33 cellular contexts compared by ENCODE assay signal in the genomic region with DNA sequence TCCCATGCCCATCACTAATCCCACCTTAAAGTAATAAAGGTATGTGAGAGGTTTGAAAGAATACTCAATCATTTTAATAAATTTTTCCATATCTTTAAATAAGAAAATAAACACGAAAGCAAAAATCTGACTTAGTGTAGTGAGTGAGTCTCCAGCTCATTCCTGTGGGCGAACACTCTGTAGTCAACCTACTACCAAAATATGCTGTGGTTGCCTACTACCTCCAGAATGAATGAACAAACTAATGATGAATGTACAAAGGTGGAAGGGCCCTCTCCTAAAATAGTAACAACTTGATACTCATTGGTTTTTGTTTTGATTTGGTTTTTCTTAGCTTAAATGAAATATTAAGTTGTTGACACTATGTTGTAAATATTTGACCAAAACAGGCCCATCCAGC.
"Had no signal": no experiment of that assay in that cellular context is flagged by ENCODE, and none has a peak within 500 bp of the region (broad histone marks: within the 10 kb centered on the region; RNA-seq: fewer than 3 reads in every experiment).

No MANE protein-coding gene starts in this region.

- H3K27ac Mint-ChIP-seq: dendritic cell treated with granulocyte-macrophage colony-stimulating factor and Interleukin-4, amounts not matched to agents 40 ng/mL and 50 ng/mL, for 4 days; endodermal cell; immature natural killer cell; memory B cell; naive thymus-derived CD4-positive, alpha-beta T cell; nephron; neural progenitor cell; progenitor cell of endocrine pancreas; stimulated activated naive CD8-positive, alpha-beta T cell treated with anti-CD3 and anti-CD28 coated beads, Interleukin-15, amount 100 ng/mL, for 72 hours had no signal

- H3K27me3 Mint-ChIP-seq: memory B cell, progenitor cell of endocrine pancreas had no signal

- H3K4me2 ChIP-seq: neural progenitor cell had no signal

- H3K27me3 ChIP-seq: colonic mucosa, gastroesophageal sphincter, neural progenitor cell, right lobe of liver, uterus had no signal

- H3K9ac ChIP-seq: neural progenitor cell, parathyroid adenoma had no signal

- H3K9me3 Mint-ChIP-seq: dendritic cell treated with granulocyte-macrophage colony-stimulating factor and Interleukin-4, amounts not matched to agents 40 ng/mL and 50 ng/mL, for 4 days; endodermal cell; memory B cell; nephron; neural progenitor cell; stimulated activated naive CD8-positive, alpha-beta T cell treated with anti-CD3 and anti-CD28 coated beads, Interleukin-15, amount 100 ng/mL, for 72 hours had no signal

- H3K4me1 Mint-ChIP-seq: immature natural killer cell; memory B cell; naive thymus-derived CD4-positive, alpha-beta T cell; stimulated activated naive CD8-positive, alpha-beta T cell treated with anti-CD3 and anti-CD28 coated beads, Interleukin-15, amount 100 ng/mL, for 72 hours had no signal

- H3K36me3 Mint-ChIP-seq: immature natural killer cell; memory B cell; naive thymus-derived CD4-positive, alpha-beta T cell; neural progenitor cell had no signal

- H3K9me3 ChIP-seq: colonic mucosa, gastroesophageal sphincter, heart right ventricle, lower lobe of right lung, right lobe of liver, suprapubic skin, transverse colon, upper lobe of right lung, uterus had no signal

- H3K4me1 ChIP-seq: colonic mucosa, foreskin keratinocyte, gastroesophageal sphincter, heart right ventricle, lower lobe of right lung, parathyroid adenoma, right lobe of liver, suprapubic skin, transverse colon, upper lobe of right lung, uterus had no signal

- DNase-seq: colonic mucosa; effector CD8-positive, alpha-beta T cell; endodermal cell; glutamatergic neuron; heart right ventricle; hippocampal formation; immature natural killer cell; islet precursor cell; kidney glomerular epithelial cell; left ventricle myocardium superior; lower lobe of right lung; midbrain; naive thymus-derived CD4-positive, alpha-beta T cell; right lobe of liver; small intestine; stimulated activated CD4-positive, alpha-beta T cell treated with anti-CD3 and anti-CD28 coated beads, Interleukin-1b, Interleukin-23, amount 100 ng/mL, for 48 hours; stimulated activated CD4-positive, alpha-beta T cell treated with anti-CD3 and anti-CD28 coated beads, Interleukin-4, amount 100 ng/mL, for 1 hour; stimulated activated CD8-positive, alpha-beta memory T cell treated with anti-CD3 and anti-CD28 coated beads, Interleukin-4, amount 100 ng/mL, for 48 hours; stimulated activated naive CD4-positive, alpha-beta T cell; stimulated activated naive CD8-positive, alpha-beta T cell treated with anti-CD3 and anti-CD28 coated beads, Interleukin-15, amount 100 ng/mL, for 72 hours; transverse colon; upper lobe of right lung; uterus had no signal

- H3K4me3 ChIP-seq: colonic mucosa, gastroesophageal sphincter, heart right ventricle, lower lobe of right lung, neural progenitor cell, right lobe of liver, suprapubic skin, transverse colon, upper lobe of right lung, uterus had no signal

- H3K79me2 ChIP-seq: parathyroid adenoma had no signal

- H3K4me3 Mint-ChIP-seq: dendritic cell treated with granulocyte-macrophage colony-stimulating factor and Interleukin-4, amounts not matched to agents 40 ng/mL and 50 ng/mL, for 4 days; endodermal cell; immature natural killer cell; memory B cell; naive thymus-derived CD4-positive, alpha-beta T cell; nephron; neural progenitor cell; stimulated activated naive CD8-positive, alpha-beta T cell treated with anti-CD3 and anti-CD28 coated beads, Interleukin-15, amount 100 ng/mL, for 72 hours had no signal

- H3K27ac ChIP-seq: colonic mucosa, epithelial cell of prostate, foreskin keratinocyte, gastroesophageal sphincter, heart right ventricle, lower lobe of right lung, neural progenitor cell, parathyroid adenoma, right lobe of liver, suprapubic skin, transverse colon, upper lobe of right lung, uterus had no signal

- FAIRE-seq: small intestine had no signal

- H3K36me3 ChIP-seq: colonic mucosa, gastroesophageal sphincter, heart right ventricle, lower lobe of right lung, neural progenitor cell, right lobe of liver, suprapubic skin, transverse colon, upper lobe of right lung, uterus had no signal

- H2AFZ ChIP-seq: neural progenitor cell, parathyroid adenoma had no signal
